Comparison of ENCODE assay signal across 1 cellular context in genomic region chr17:40068917-40069750, GRCh38.
TF ChIP-seq lines count a peak whose summit lies in the region.

No MANE protein-coding gene starts in this region.

TF ChIP-seq in HEK293T, 16 proteins besides CTCF, POLR2A, EP300 and RAD21 (continued from another document):
- TF ChIP-seq BHLHE40 (IDR thresholded peaks at IDR 0.05; ENCODE audit: borderline replicate concordance), result no peak
